ENCODE assay signal across 28 cellular contexts in genomic region chr15:93135459-93135858, GRCh38. TPM values are rescaled to one million over a fixed set of nuclear protein-coding genes. Genes with fewer than 3 reads are reported as not detected.
"Had no signal": no experiment of that assay in that cellular context is flagged by ENCODE, and none has a peak within 500 bp of the region (broad histone marks: within the 10 kb centered on the region; RNA-seq: fewer than 3 reads in every experiment).

No MANE protein-coding gene starts in this region.

- ATAC-seq: left lobe of liver; lower lobe of right lung; naive thymus-derived CD8-positive, alpha-beta T cell; right lobe of liver; stimulated activated naive B cell treated with anti-CD40 and anti-IgM and Interleukin-4, amounts not matched to agents 10 μg/mL and 1 μg/mL and 100 μg/mL, for 72 hours; stimulated activated naive CD8-positive, alpha-beta T cell treated with anti-CD3 and anti-CD28 coated beads, Interleukin-15, Interleukin-2, amounts not matched to agents 100 U/mL and 50 U/mL, for 24 hours; upper lobe of right lung had no signal

- H3K27ac Mint-ChIP-seq: naive thymus-derived CD8-positive, alpha-beta T cell; nephron; stimulated activated naive B cell treated with anti-CD40 and anti-IgM and Interleukin-4, amounts not matched to agents 10 μg/mL and 1 μg/mL and 100 μg/mL, for 72 hours had no signal

- H3K9me3 Mint-ChIP-seq: naive thymus-derived CD8-positive, alpha-beta T cell; nephron; stimulated activated naive B cell treated with anti-CD40 and anti-IgM and Interleukin-4, amounts not matched to agents 10 μg/mL and 1 μg/mL and 100 μg/mL, for 72 hours had no signal

- H3K36me3 ChIP-seq: heart right ventricle, lower lobe of right lung, neutrophil, ovary, prostate gland, right lobe of liver, stomach, thyroid gland, transverse colon, upper lobe of right lung had no signal

- H3K27ac ChIP-seq: heart right ventricle, hepatocyte, lower lobe of right lung, neutrophil, ovary, prostate gland, right lobe of liver, stomach, testis, thyroid gland, transverse colon, upper lobe of right lung had no signal

- H3K4me2 ChIP-seq: hepatocyte, smooth muscle cell had no signal

- H3K27me3 ChIP-seq: heart right ventricle, hepatocyte, ovary, right lobe of liver, stomach, testis, thyroid gland, transverse colon, upper lobe of right lung had no signal

- H3K4me3 ChIP-seq: heart right ventricle, hepatocyte, lower lobe of right lung, ovary, prostate gland, right lobe of liver, smooth muscle cell, stomach, testis, thyroid gland, transverse colon, upper lobe of right lung had no signal

- H3K79me2 ChIP-seq: hepatocyte had no signal

- H3K4me1 Mint-ChIP-seq: stimulated activated naive B cell treated with anti-CD40 and anti-IgM and Interleukin-4, amounts not matched to agents 10 μg/mL and 1 μg/mL and 100 μg/mL, for 72 hours had no signal

- DNase-seq: heart right ventricle; islet precursor cell; lower lobe of right lung; mammary epithelial cell; mesenchymal stem cell; naive thymus-derived CD8-positive, alpha-beta T cell; occipital lobe; ovary; retina; right lobe of liver; stimulated activated CD4-positive, alpha-beta T cell treated with anti-CD3 and anti-CD28 coated beads, Interleukin-12 subunit alpha, Interleukin-12 subunit beta, amount 100 ng/mL, for 4 hours; stimulated activated CD4-positive, alpha-beta T cell treated with anti-CD3 and anti-CD28 coated beads, Interleukin-15, amount 100 ng/mL, for 24 hours; stimulated activated CD4-positive, alpha-beta T cell treated with anti-CD3 and anti-CD28 coated beads, Interleukin-2, amount 100 ng/mL, for 24 hours; stimulated activated CD4-positive, alpha-beta T cell treated with anti-CD3 and anti-CD28 coated beads, Interleukin-4, amount 100 ng/mL, for 1 hour; stimulated activated naive B cell treated with anti-CD40 and anti-IgM and Interleukin-4, amounts not matched to agents 10 μg/mL and 1 μg/mL and 100 μg/mL, for 72 hours; stimulated activated naive CD8-positive, alpha-beta T cell treated with anti-CD3 and anti-CD28 coated beads, Interleukin-15, Interleukin-2, amounts not matched to agents 100 U/mL and 50 U/mL, for 24 hours; stomach; testis; thyroid gland; transverse colon; upper lobe of right lung had no signal

- H2AFZ ChIP-seq: hepatocyte had no signal

- H3K4me1 ChIP-seq: heart right ventricle, lower lobe of right lung, prostate gland, right lobe of liver, stomach, testis, thyroid gland, transverse colon, upper lobe of right lung had no signal

- H3K36me3 Mint-ChIP-seq: naive thymus-derived CD8-positive, alpha-beta T cell; stimulated activated naive B cell treated with anti-CD40 and anti-IgM and Interleukin-4, amounts not matched to agents 10 μg/mL and 1 μg/mL and 100 μg/mL, for 72 hours had no signal

- H3K4me3 Mint-ChIP-seq: naive thymus-derived CD8-positive, alpha-beta T cell; nephron; neural crest cell; stimulated activated naive B cell treated with anti-CD40 and anti-IgM and Interleukin-4, amounts not matched to agents 10 μg/mL and 1 μg/mL and 100 μg/mL, for 72 hours had no signal

- H3K9me3 ChIP-seq: heart right ventricle, lower lobe of right lung, neutrophil, ovary, prostate gland, right lobe of liver, stomach, testis, thyroid gland, transverse colon, upper lobe of right lung had no signal

RNA-seq across cellular contexts. Expression of gene RGMA, which starts 46.4 kb away (rescaled TPM):
- total RNA-seq: naive thymus-derived CD8-positive, alpha-beta T cell had no signal
- polyA plus RNA-seq: naive thymus-derived CD8-positive, alpha-beta T cell had no signal
